In the genomic region with DNA sequence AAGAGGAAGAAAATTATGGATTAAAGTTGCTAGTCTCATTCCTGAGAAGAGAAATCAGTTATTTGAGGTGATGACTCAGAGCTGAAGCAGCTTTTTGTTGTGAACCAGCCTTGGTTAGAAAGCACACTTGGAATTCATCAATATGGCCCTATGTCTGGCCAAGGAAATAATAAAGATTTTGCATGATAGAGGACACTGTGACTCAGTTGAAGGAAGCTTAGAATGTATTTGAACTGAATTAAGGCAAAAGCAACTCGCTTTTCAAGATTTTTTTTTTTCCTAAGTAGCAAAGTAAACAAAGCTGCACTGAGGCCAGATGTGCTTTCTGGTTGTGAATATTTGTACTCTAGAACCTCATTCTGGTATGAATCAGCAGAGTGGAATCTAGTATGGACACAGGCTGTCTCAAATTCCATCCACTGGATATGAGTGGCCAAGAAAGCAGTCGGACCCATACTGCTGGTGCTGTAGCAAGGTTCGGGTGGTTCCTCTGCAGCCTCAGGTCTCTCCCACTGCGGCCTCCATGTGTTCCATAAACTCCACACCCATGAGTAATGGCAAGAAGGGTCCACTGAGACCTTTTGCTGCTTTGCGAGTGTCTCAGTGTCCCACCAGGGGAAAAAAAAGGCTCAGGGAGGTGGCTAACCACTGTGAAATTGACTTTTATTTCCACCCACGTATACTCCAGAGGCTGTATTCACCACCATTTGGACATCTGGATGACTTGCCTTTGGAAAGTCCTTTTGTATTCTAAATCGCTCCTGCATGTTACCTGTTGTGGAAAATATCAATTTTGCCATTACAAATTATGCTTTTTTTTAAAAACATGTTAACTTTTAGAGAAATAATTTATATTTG, we compare ENCODE assay signal across 8 cellular contexts. TPM values are rescaled to one million over a fixed set of nuclear protein-coding genes. Genes with fewer than 3 reads are reported as not detected.
DNase-seq lines count a peak whose midpoint lies in the region; ATAC-seq and TF ChIP-seq lines count a peak whose summit lies in the region.

No MANE protein-coding gene starts in this region.

- H2BK120ac ChIP-seq in mesendoderm (ENCODE audit: low read depth, low read length) = no peak overlapping the region

- H3K27ac ChIP-seq in mesendoderm (ENCODE audit: low read depth, low read length) = no peak overlapping the region

- H3K36me3 Mint-ChIP-seq in central memory CD8-positive, alpha-beta T cell (ENCODE audit: insufficient read depth) = peaks cover 55% of the 10 kb centered on the region

- no peak overlapping the region for H3K4me3 ChIP-seq in AG10803 (ENCODE audit: low read length)
- H3K4me3 ChIP-seq in Loucy (ENCODE audit: low read length, poor library complexity, severe bottlenecking) = peak overlapping the region; percentile 52
- no peak overlapping the region for H3K4me3 ChIP-seq in mesendoderm (ENCODE audit: low read length)

- H3K4me1 ChIP-seq in Loucy (ENCODE audit: insufficient read depth, low read length, poor library complexity, severe bottlenecking) = peaks cover 100% of the 10 kb centered on the region
- peaks cover 2% of the 10 kb centered on the region for H3K4me1 ChIP-seq in mesendoderm (ENCODE audit: control insufficient read depth, low read depth, low read length)

- ATAC-seq in central memory CD8-positive, alpha-beta T cell (replicated peaks; ENCODE audit: extremely low read depth, poor library complexity, severe bottlenecking) = no peak

- no peaks in the 10 kb centered on the region for H3K9me3 Mint-ChIP-seq in central memory CD8-positive, alpha-beta T cell

- H3K4me2 ChIP-seq in Loucy (ENCODE audit: low read depth, low read length, poor library complexity, severe bottlenecking) (peak overlapping the region; percentile 79), mesendoderm (ENCODE audit: low read length) (no peak overlapping the region)

- no peak overlapping the region for H3K4ac ChIP-seq in mesendoderm (ENCODE audit: low read depth, low read length)

- TF ChIP-seq CTCF in AG10803 (conservative IDR thresholded peaks at IDR 0.05; ENCODE audit: low read length) (0 out of 2 replicates have a peak, but pooled peaks have one; percentile 4), Loucy (conservative IDR thresholded peaks at IDR 0.05; ENCODE audit: low read length) (no peak)

- H3K27ac Mint-ChIP-seq in central memory CD8-positive, alpha-beta T cell (ENCODE audit: low read depth) = peak overlapping the region; percentile 96

- DNase-seq in AG10803 (ENCODE audit: low read depth) (peak; percentile 99), mesendoderm (peak; percentile 53), NCI-H2107 treated with DMSO at 0.1 percent for 48 hours (lab: John Stamatoyannopoulos, UW; ENCODE audit: unreplicated experiment) (no peak), DMS79 (lab: John Stamatoyannopoulos, UW) (no peak), NCI-H1048 (lab: John Stamatoyannopoulos, UW) (no peak), C1 segment of cervical spinal cord (lab: John Stamatoyannopoulos, UW) (no peak)
- no peak for DNase-seq in central memory CD8-positive, alpha-beta T cell (ENCODE audit: low spot score in 2 of 2)

- H3K27me3 ChIP-seq in Loucy (ENCODE audit: insufficient read depth, low read length, poor library complexity, severe bottlenecking) (no peaks in the 10 kb centered on the region), mesendoderm (ENCODE audit: insufficient read depth, low read length, poor library complexity) (no peaks in the 10 kb centered on the region)

- H3K9me2 ChIP-seq in Loucy (replicated peaks; ENCODE audit: low read depth, low read length) = no peaks in the 10 kb centered on the region

- peaks cover 76% of the 10 kb centered on the region for H3K79me2 ChIP-seq in Loucy (ENCODE audit: insufficient read depth, low read length)
- H3K79me2 ChIP-seq in mesendoderm (ENCODE audit: control insufficient read depth, insufficient read depth, low read length) = no peaks in the 10 kb centered on the region

- peaks cover 90% of the 10 kb centered on the region for H3K4me1 Mint-ChIP-seq in central memory CD8-positive, alpha-beta T cell

- H4K20me1 ChIP-seq in Loucy (ENCODE audit: insufficient read depth, low read length, poor library complexity, severe bottlenecking) = no peaks in the 10 kb centered on the region

- H3K9ac ChIP-seq in Loucy (ENCODE audit: low read depth, low read length, poor library complexity, severe bottlenecking) (peak overlapping the region; percentile 64), mesendoderm (ENCODE audit: low read length) (no peak overlapping the region)

- H3K27me3 Mint-ChIP-seq in central memory CD8-positive, alpha-beta T cell = no peaks in the 10 kb centered on the region

- no peak overlapping the region for H2BK15ac ChIP-seq in mesendoderm (replicated peaks; ENCODE audit: low read depth)

- H3K23ac ChIP-seq in mesendoderm (ENCODE audit: low read length) = peak overlapping the region; percentile 19

- WGBS in mesendoderm (ENCODE audit: extremely low coverage, insufficient coverage, low lambda C conversion rate) = no CpG with 5 or more reads among the region's 7 CpGs

- H4K8ac ChIP-seq in mesendoderm (ENCODE audit: low read depth, low read length) = no peak overlapping the region

- peaks cover 31% of the 10 kb centered on the region for H3F3A ChIP-seq in Loucy (ENCODE audit: low read depth)

- peaks cover 55% of the 10 kb centered on the region for H3K36me3 ChIP-seq in Loucy (ENCODE audit: insufficient read depth, low read length)
- H3K36me3 ChIP-seq in mesendoderm (ENCODE audit: control insufficient read depth, insufficient read depth, low read length) = no peaks in the 10 kb centered on the region

- no peak overlapping the region for H2BK5ac ChIP-seq in mesendoderm (ENCODE audit: low read length)

- no peaks in the 10 kb centered on the region for H3K9me3 ChIP-seq in Loucy (ENCODE audit: insufficient read depth, low read depth, low read length)

- H2AK5ac ChIP-seq in mesendoderm (ENCODE audit: low read length) = no peak overlapping the region

- H3K56ac ChIP-seq in mesendoderm (ENCODE audit: low read length) = no peak overlapping the region

- peaks cover 3% of the 10 kb centered on the region for H3K79me1 ChIP-seq in mesendoderm (ENCODE audit: low read length)

- peak overlapping the region; percentile 74 for H3K4me3 Mint-ChIP-seq in central memory CD8-positive, alpha-beta T cell

- no peak overlapping the region for H2AFZ ChIP-seq in Loucy (ENCODE audit: low read length)

- no peak overlapping the region for H4K5ac ChIP-seq in mesendoderm (ENCODE audit: low read length)

- peak overlapping the region; percentile 84 for H3K18ac ChIP-seq in mesendoderm (ENCODE audit: low read length)

RNA-seq across cellular contexts. Expression of gene TGFBR2, which starts 53.1 kb away (rescaled TPM):
- polyA plus RNA-seq in mesendoderm (2013, experiment 1 of 2) = 2.6 TPM
- polyA plus RNA-seq in mesendoderm (2013, experiment 2 of 2) = 2.6 TPM

Comparison
In these comparisons a context has a peak if more than half of its experiments do, and no peak if none do; other contexts are left out.
1. DNase-seq: peak in AG10803 (single experiment) and mesendoderm (single experiment); none in central memory CD8-positive, alpha-beta T cell (0 of 2), NCI-H2107 treated with DMSO at 0.1 percent for 48 hours (single experiment), DMS79 (single experiment), NCI-H1048 (single experiment) and C1 segment of cervical spinal cord (0 of 14).